In the genomic region with DNA sequence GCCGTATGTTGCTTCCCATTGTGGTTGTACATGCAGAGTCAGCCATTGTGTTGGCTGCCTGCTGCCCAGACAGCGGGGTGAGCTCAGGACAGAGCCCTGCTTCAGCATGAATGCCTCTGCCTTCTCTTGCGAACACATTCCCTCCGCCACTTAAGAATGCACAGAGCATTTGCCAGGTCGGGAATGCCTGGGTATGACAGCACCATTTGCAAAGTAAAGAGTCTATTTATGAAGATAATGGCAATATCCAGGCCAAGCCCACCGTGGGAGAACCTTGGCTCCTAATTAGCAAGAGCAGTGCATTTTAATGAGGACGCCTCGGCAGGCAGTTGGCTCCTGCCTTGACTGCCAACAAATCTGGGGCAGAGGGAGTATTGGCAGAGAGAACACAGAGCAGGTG, we compare ENCODE assay signal across 11 cellular contexts.
DNase-seq lines count a peak whose midpoint lies in the region; FAIRE-seq and TF ChIP-seq lines count a peak whose summit lies in the region.
"Had no signal": no experiment of that assay in that cellular context is flagged by ENCODE, and none has a peak within 500 bp of the region (broad histone marks: within the 10 kb centered on the region; RNA-seq: fewer than 3 reads in every experiment).

No MANE protein-coding gene starts in this region.

- no peaks in the 10 kb centered on the region for H3K79me2 ChIP-seq in astrocyte (ENCODE audit: insufficient read depth, low read length)

- H3K27ac Mint-ChIP-seq in astrocyte (ENCODE audit: unreplicated experiment): no peak overlapping the region
- no peak overlapping the region for H3K27ac Mint-ChIP-seq in progenitor cell of endocrine pancreas
- H3K27ac Mint-ChIP-seq: activated T-cell treated with anti-CD3 and anti-CD28 coated beads, Interleukin-2, amount 50 U/mL, for 72 hours; stimulated activated naive CD8-positive, alpha-beta T cell treated with anti-CD3 and anti-CD28 coated beads, Interleukin-15, Interleukin-2, amounts not matched to agents 100 ng/mL and 50 ng/mL, for 24 hours had no signal

- no peaks in the 10 kb centered on the region for H3K4me1 Mint-ChIP-seq in astrocyte (ENCODE audit: low read depth, unreplicated experiment)
- peaks cover 1% of the 10 kb centered on the region for H3K4me1 Mint-ChIP-seq in progenitor cell of endocrine pancreas (ENCODE audit: low read depth)

- peak overlapping the region; percentile 36 for H3K4me2 ChIP-seq in astrocyte (ENCODE audit: low read length)

- FAIRE-seq in astrocyte (lab: Jason Lieb, UNC): no peak

- H3K27me3 ChIP-seq in astrocyte (ENCODE audit: insufficient read depth, low read length) (peaks cover 7% of the 10 kb centered on the region), skeletal muscle tissue (ENCODE audit: control insufficient read depth in 3 of 3, insufficient read depth in 3 of 3, low read length in 3 of 3) (no peaks in the 10 kb centered on the region)
- H3K27me3 ChIP-seq: spleen had no signal

- peak; percentile 97 for DNase-seq in NCI-H1105 treated with DMSO at 0.1 percent for 48 hours (lab: John Stamatoyannopoulos, UW)
- DNase-seq in astrocyte (ENCODE audit: low read depth): peak; percentile 50
- peak; percentile 42 for DNase-seq in iPS-NIHi7 (ENCODE audit: extremely low spot score)
- no peak for DNase-seq in KG1 (lab: John Stamatoyannopoulos, UW)
- DNase-seq in progenitor cell of endocrine pancreas (ENCODE audit: low spot score, unreplicated experiment): no peak
- no peak for DNase-seq in stimulated activated CD4-positive, alpha-beta T cell treated with anti-CD3 and anti-CD28 coated beads, Interleukin-15, amount 100 ng/mL, for 24 hours
- DNase-seq: activated T-cell treated with anti-CD3 and anti-CD28 coated beads, Interleukin-2, amount 50 U/mL, for 72 hours; NK-92 treated with Interleukin-12 subunit alpha and Interleukin-12 subunit beta, amount 100 ng/mL, for 24 hours; spleen had no signal

- TF ChIP-seq CTCF in astrocyte (IDR thresholded peaks at IDR 0.05; ENCODE audit: insufficient read depth, low read depth, low read length) (no peak), progenitor cell of endocrine pancreas (IDR thresholded peaks at IDR 0.05; ENCODE audit: unreplicated experiment) (no peak)

- H4K20me1 ChIP-seq in astrocyte (ENCODE audit: insufficient read depth, low read length): no peaks in the 10 kb centered on the region

- no peaks in the 10 kb centered on the region for H3K9me3 Mint-ChIP-seq in astrocyte (ENCODE audit: unreplicated experiment)
- H3K9me3 Mint-ChIP-seq in progenitor cell of endocrine pancreas (ENCODE audit: low read depth): no peaks in the 10 kb centered on the region
- H3K9me3 Mint-ChIP-seq: activated T-cell treated with anti-CD3 and anti-CD28 coated beads, Interleukin-2, amount 50 U/mL, for 72 hours; stimulated activated naive CD8-positive, alpha-beta T cell treated with anti-CD3 and anti-CD28 coated beads, Interleukin-15, Interleukin-2, amounts not matched to agents 100 ng/mL and 50 ng/mL, for 24 hours had no signal

- H3K4me1 ChIP-seq in astrocyte (ENCODE audit: insufficient read depth, low read length) (no peaks in the 10 kb centered on the region), skeletal muscle tissue (ENCODE audit: control insufficient read depth in 3 of 3, insufficient read depth in 3 of 3, low read length in 3 of 3) (peaks cover 0 to 9% (median 0%) of the 10 kb centered on the region in 3 donors)

- no peaks in the 10 kb centered on the region for H3K36me3 ChIP-seq in astrocyte (ENCODE audit: insufficient read depth, low read length)
- no peaks in the 10 kb centered on the region for H3K36me3 ChIP-seq in skeletal muscle tissue (ENCODE audit: control insufficient read depth in 3 of 3, insufficient read depth in 3 of 3, low read length in 3 of 3)
- H3K36me3 ChIP-seq: spleen had no signal

- H2AFZ ChIP-seq in astrocyte (ENCODE audit: low read depth, low read length): peak overlapping the region; percentile 34

- no peak overlapping the region for H3K27ac ChIP-seq in astrocyte (ENCODE audit: low read depth, low read length)
- no peak overlapping the region for H3K27ac ChIP-seq in skeletal muscle tissue (ENCODE audit: low read depth, low read length)
- H3K27ac ChIP-seq: spleen had no signal

- H3K9me3 ChIP-seq in astrocyte (ENCODE audit: insufficient read depth, low read depth, low read length): no peaks in the 10 kb centered on the region
- no peaks in the 10 kb centered on the region for H3K9me3 ChIP-seq in skeletal muscle tissue (ENCODE audit: control insufficient read depth in 3 of 3, low read length in 3 of 3)
- H3K9me3 ChIP-seq: spleen had no signal

- no peak overlapping the region for H3K9ac ChIP-seq in astrocyte (ENCODE audit: low read length)
- peak overlapping the region in 2 of 3 donors; percentile 36 to 55 for H3K9ac ChIP-seq in skeletal muscle tissue (ENCODE audit: low read depth in 1 of 3, low read length in 3 of 3)

- peaks cover 5% of the 10 kb centered on the region for H3K27me3 Mint-ChIP-seq in astrocyte (ENCODE audit: low read depth, unreplicated experiment)
- no peaks in the 10 kb centered on the region for H3K27me3 Mint-ChIP-seq in progenitor cell of endocrine pancreas
- H3K27me3 Mint-ChIP-seq: stimulated activated naive CD8-positive, alpha-beta T cell treated with anti-CD3 and anti-CD28 coated beads, Interleukin-15, Interleukin-2, amounts not matched to agents 100 ng/mL and 50 ng/mL, for 24 hours had no signal

- H3K4me3 ChIP-seq in astrocyte (ENCODE audit: insufficient read depth, low read depth, low read length): no peak overlapping the region
- H3K4me3 ChIP-seq in skeletal muscle tissue (ENCODE audit: low read length in 3 of 3): peak overlapping the region in 1 of 3 donors; percentile 66
- H3K4me3 ChIP-seq: spleen had no signal

- H3K36me3 Mint-ChIP-seq in astrocyte (ENCODE audit: low read depth, unreplicated experiment) (no peaks in the 10 kb centered on the region), progenitor cell of endocrine pancreas (ENCODE audit: insufficient read depth) (no peaks in the 10 kb centered on the region)

- H3K4me3 Mint-ChIP-seq in astrocyte (ENCODE audit: unreplicated experiment): no peak overlapping the region
- no peak overlapping the region for H3K4me3 Mint-ChIP-seq in progenitor cell of endocrine pancreas (ENCODE audit: low read depth)
- H3K4me3 Mint-ChIP-seq: activated T-cell treated with anti-CD3 and anti-CD28 coated beads, Interleukin-2, amount 50 U/mL, for 72 hours; stimulated activated naive CD8-positive, alpha-beta T cell treated with anti-CD3 and anti-CD28 coated beads, Interleukin-15, Interleukin-2, amounts not matched to agents 100 ng/mL and 50 ng/mL, for 24 hours had no signal

Comparison
In these comparisons a context has a peak if more than half of its experiments do, and no peak if none do; other contexts are left out.
1. DNase-seq: peak in NCI-H1105 treated with DMSO at 0.1 percent for 48 hours (single experiment), astrocyte (single experiment) and iPS-NIHi7 (single experiment); none in KG1 (single experiment), progenitor cell of endocrine pancreas (single experiment) and stimulated activated CD4-positive, alpha-beta T cell treated with anti-CD3 and anti-CD28 coated beads, Interleukin-15, amount 100 ng/mL, for 24 hours (single experiment).